In the genomic region with DNA sequence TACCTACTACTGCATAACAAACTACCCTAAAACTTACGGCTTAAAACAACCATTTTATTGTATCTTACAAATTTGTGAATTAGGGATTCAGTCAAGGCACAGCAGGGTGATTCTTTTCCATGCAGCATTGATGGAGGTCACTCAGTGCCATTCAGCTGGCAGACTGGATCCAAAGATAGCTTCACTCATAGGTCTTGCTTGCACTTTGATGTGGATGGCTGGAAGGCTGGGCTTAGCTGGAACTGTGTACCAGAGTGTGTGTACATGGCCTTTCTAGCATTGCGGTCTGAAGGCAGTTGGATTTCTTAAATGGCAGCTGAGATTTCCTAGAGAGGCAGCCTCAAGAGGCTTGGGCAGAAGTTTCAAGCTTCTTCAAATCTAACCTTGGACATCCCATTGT, we compare ENCODE assay signal across 34 cellular contexts. TPM values are rescaled to one million over a fixed set of nuclear protein-coding genes. Genes with fewer than 3 reads are reported as not detected.
"Had no signal": no experiment of that assay in that cellular context is flagged by ENCODE, and none has a peak within 500 bp of the region (broad histone marks: within the 10 kb centered on the region; RNA-seq: fewer than 3 reads in every experiment).

No MANE protein-coding gene starts in this region.

- H3K27ac Mint-ChIP-seq: activated CD4-positive, alpha-beta memory T cell treated with anti-CD3 and anti-CD28 coated beads for 36 hours; activated CD4-positive, alpha-beta T cell treated with anti-CD3 and anti-CD28 coated beads for 36 hours; activated CD4-positive, alpha-beta T cell treated with anti-CD3 and anti-CD28 coated beads, Interleukin-2, amount 10 ng/mL, durations not matched to agents 24 days and 14 days; activated CD8-positive, alpha-beta memory T cell treated with anti-CD3 and anti-CD28 coated beads, Interleukin-2, amount 10 ng/mL, durations not matched to agents 7 days and 5 days; activated CD8-positive, alpha-beta T cell treated with anti-CD3 and anti-CD28 coated beads, Interleukin-2, amount 10 ng/mL, durations not matched to agents 7 days and 5 days; activated naive CD4-positive, alpha-beta T cell treated with anti-CD3 and anti-CD28 coated beads for 36 hours; activated naive CD4-positive, alpha-beta T cell treated with anti-CD3 and anti-CD28 coated beads, Interleukin-2, amount 50 U/mL, for 24 hours; activated naive CD8-positive, alpha-beta T cell treated with anti-CD3 and anti-CD28 coated beads for 36 hours; activated naive CD8-positive, alpha-beta T cell treated with anti-CD3 and anti-CD28 coated beads, Interleukin-2, amount 50 U/mL, for 24 hours; activated T-helper 1 cell treated with anti-CD3 and anti-CD28 coated beads, Interleukin-12 subunit alpha, Interleukin-12 subunit beta, Interleukin-2, Interleukin-4 antibody, amounts not matched to agents 30 ng/mL and 10 ng/mL and 1 ng/mL, durations not matched to agents 14 hours and 24 hours and 36 hours; activated T-helper 2 cell treated with anti-CD3 and anti-CD28 coated beads, Interferon-gamma antibody, Interleukin-2, Interleukin-4, amounts not matched to agents 10 μg/mL and 5 μg/mL and 100 μg/mL, durations not matched to agents 14 hours and 24 hours and 36 hours; effector memory CD8-positive, alpha-beta T cell had no signal

- H3K36me3 ChIP-seq: adrenal gland, breast epithelium, gastroesophageal sphincter had no signal

- H3K4me1 Mint-ChIP-seq: activated CD4-positive, alpha-beta T cell treated with anti-CD3 and anti-CD28 coated beads for 36 hours; activated CD4-positive, alpha-beta T cell treated with anti-CD3 and anti-CD28 coated beads, Interleukin-2, amount 10 ng/mL, durations not matched to agents 24 days and 14 days; activated CD8-positive, alpha-beta memory T cell treated with anti-CD3 and anti-CD28 coated beads, Interleukin-2, amount 10 ng/mL, durations not matched to agents 7 days and 5 days; activated naive CD4-positive, alpha-beta T cell treated with anti-CD3 and anti-CD28 coated beads, Interleukin-2, amount 50 U/mL, for 24 hours; activated naive CD8-positive, alpha-beta T cell treated with anti-CD3 and anti-CD28 coated beads for 36 hours; activated naive CD8-positive, alpha-beta T cell treated with anti-CD3 and anti-CD28 coated beads, Interleukin-2, amount 50 U/mL, for 24 hours had no signal

- FAIRE-seq: colon, endothelial cell of umbilical vein had no signal

- H3K36me3 Mint-ChIP-seq: activated CD4-positive, alpha-beta memory T cell treated with anti-CD3 and anti-CD28 coated beads for 36 hours; activated CD8-positive, alpha-beta memory T cell treated with anti-CD3 and anti-CD28 coated beads, Interleukin-2, amount 10 ng/mL, durations not matched to agents 7 days and 5 days; activated naive CD4-positive, alpha-beta T cell treated with anti-CD3 and anti-CD28 coated beads, Interleukin-2, amount 50 U/mL, for 24 hours; activated naive CD8-positive, alpha-beta T cell treated with anti-CD3 and anti-CD28 coated beads for 36 hours had no signal

- H3K9me3 ChIP-seq: adrenal gland, breast epithelium, esophagus squamous epithelium, gastroesophageal sphincter had no signal

- H3K9me3 Mint-ChIP-seq: activated CD4-positive, alpha-beta memory T cell treated with anti-CD3 and anti-CD28 coated beads for 36 hours; activated CD4-positive, alpha-beta T cell treated with anti-CD3 and anti-CD28 coated beads, Interleukin-2, amount 10 ng/mL, durations not matched to agents 24 days and 14 days; activated naive CD4-positive, alpha-beta T cell treated with anti-CD3 and anti-CD28 coated beads for 36 hours; activated naive CD4-positive, alpha-beta T cell treated with anti-CD3 and anti-CD28 coated beads, Interleukin-2, amount 50 U/mL, for 24 hours; activated naive CD8-positive, alpha-beta T cell treated with anti-CD3 and anti-CD28 coated beads for 36 hours; activated naive CD8-positive, alpha-beta T cell treated with anti-CD3 and anti-CD28 coated beads, Interleukin-2, amount 50 U/mL, for 24 hours; activated T-helper 1 cell treated with anti-CD3 and anti-CD28 coated beads, Interleukin-12 subunit alpha, Interleukin-12 subunit beta, Interleukin-2, Interleukin-4 antibody, amounts not matched to agents 30 ng/mL and 10 ng/mL and 1 ng/mL, durations not matched to agents 14 hours and 24 hours and 36 hours; activated T-helper 2 cell treated with anti-CD3 and anti-CD28 coated beads, Interferon-gamma antibody, Interleukin-2, Interleukin-4, amounts not matched to agents 10 μg/mL and 5 μg/mL and 100 μg/mL, durations not matched to agents 14 hours and 24 hours and 36 hours; effector memory CD8-positive, alpha-beta T cell had no signal

- ATAC-seq: activated CD4-positive, alpha-beta T cell treated with anti-CD3 and anti-CD28 coated beads for 36 hours; activated CD8-positive, alpha-beta memory T cell treated with anti-CD3 and anti-CD28 coated beads, Interleukin-2, amount 10 ng/mL, durations not matched to agents 7 days and 5 days; activated CD8-positive, alpha-beta T cell treated with anti-CD3 and anti-CD28 coated beads, Interleukin-2, amount 10 ng/mL, durations not matched to agents 7 days and 5 days; activated naive CD8-positive, alpha-beta T cell treated with anti-CD3 and anti-CD28 coated beads, Interleukin-2, amount 50 U/mL, for 24 hours; effector memory CD8-positive, alpha-beta T cell; gastroesophageal sphincter had no signal

- H3K27ac ChIP-seq: adrenal gland, breast epithelium, epithelial cell of prostate, esophagus squamous epithelium, gastroesophageal sphincter had no signal

- H3K27me3 Mint-ChIP-seq: activated CD4-positive, alpha-beta T cell treated with anti-CD3 and anti-CD28 coated beads, Interleukin-2, amount 10 ng/mL, durations not matched to agents 24 days and 14 days; activated CD8-positive, alpha-beta memory T cell treated with anti-CD3 and anti-CD28 coated beads, Interleukin-2, amount 10 ng/mL, durations not matched to agents 7 days and 5 days; activated naive CD8-positive, alpha-beta T cell treated with anti-CD3 and anti-CD28 coated beads, Interleukin-2, amount 50 U/mL, for 24 hours; brain had no signal

- H3K4me3 ChIP-seq: adrenal gland, breast epithelium, esophagus squamous epithelium, gastroesophageal sphincter had no signal

- H3K4me3 Mint-ChIP-seq: activated CD4-positive, alpha-beta memory T cell treated with anti-CD3 and anti-CD28 coated beads for 36 hours; activated CD4-positive, alpha-beta T cell treated with anti-CD3 and anti-CD28 coated beads for 36 hours; activated CD4-positive, alpha-beta T cell treated with anti-CD3 and anti-CD28 coated beads, Interleukin-2, amount 10 ng/mL, durations not matched to agents 24 days and 14 days; activated CD8-positive, alpha-beta memory T cell treated with anti-CD3 and anti-CD28 coated beads, Interleukin-2, amount 10 ng/mL, durations not matched to agents 7 days and 5 days; activated CD8-positive, alpha-beta T cell treated with anti-CD3 and anti-CD28 coated beads, Interleukin-2, amount 10 ng/mL, durations not matched to agents 7 days and 5 days; activated naive CD4-positive, alpha-beta T cell treated with anti-CD3 and anti-CD28 coated beads for 36 hours; activated naive CD4-positive, alpha-beta T cell treated with anti-CD3 and anti-CD28 coated beads, Interleukin-2, amount 50 U/mL, for 24 hours; activated naive CD8-positive, alpha-beta T cell treated with anti-CD3 and anti-CD28 coated beads for 36 hours; activated naive CD8-positive, alpha-beta T cell treated with anti-CD3 and anti-CD28 coated beads, Interleukin-2, amount 50 U/mL, for 24 hours; activated T-helper 1 cell treated with anti-CD3 and anti-CD28 coated beads, Interleukin-12 subunit alpha, Interleukin-12 subunit beta, Interleukin-2, Interleukin-4 antibody, amounts not matched to agents 30 ng/mL and 10 ng/mL and 1 ng/mL, durations not matched to agents 14 hours and 24 hours and 36 hours; brain; effector memory CD8-positive, alpha-beta T cell had no signal

- H3K27me3 ChIP-seq: adrenal gland, breast epithelium, esophagus squamous epithelium, gastroesophageal sphincter had no signal

- H3K4me1 ChIP-seq: breast epithelium had no signal

- DNase-seq: activated CD4-positive, alpha-beta memory T cell treated with anti-CD3 and anti-CD28 coated beads for 36 hours; activated CD4-positive, alpha-beta T cell treated with anti-CD3 and anti-CD28 coated beads for 36 hours; activated CD4-positive, alpha-beta T cell treated with anti-CD3 and anti-CD28 coated beads, Interleukin-2, amount 10 ng/mL, durations not matched to agents 24 days and 14 days; activated CD4-positive, CD25-positive, alpha-beta regulatory T cell; activated CD4-positive, CD25-positive, alpha-beta regulatory T cell treated with anti-CD3 and anti-CD28 coated beads, Interleukin-2, amount 50 U/mL, for 72 hours; activated CD8-positive, alpha-beta memory T cell treated with anti-CD3 and anti-CD28 coated beads, Interleukin-2, amount 10 ng/mL, durations not matched to agents 7 days and 5 days; activated CD8-positive, alpha-beta memory T cell treated with anti-CD3 and anti-CD28 coated beads, Interleukin-2, amount 50 U/mL, for 4 hours; activated CD8-positive, alpha-beta T cell treated with anti-CD3 and anti-CD28 coated beads, Interleukin-2, amount 10 ng/mL, durations not matched to agents 7 days and 5 days; activated effector memory CD4-positive, alpha-beta T cell treated with anti-CD3 and anti-CD28 coated beads, Interleukin-2, amount 50 U/mL, for 16 hours; activated naive CD4-positive, alpha-beta T cell treated with anti-CD3 and anti-CD28 coated beads for 36 hours; activated naive CD8-positive, alpha-beta T cell treated with anti-CD3 and anti-CD28 coated beads for 36 hours; activated naive CD8-positive, alpha-beta T cell treated with anti-CD3 and anti-CD28 coated beads, Interleukin-2, amount 50 U/mL, for 24 hours; activated T-cell treated with anti-CD3 and anti-CD28 coated beads, Interleukin-2, amount 50 U/mL, for 1 hour; activated T-cell treated with anti-CD3 and anti-CD28 coated beads, Interleukin-2, amount 50 U/mL, for 48 hours; adrenal gland; amygdala; aorta; caudate nucleus; cortex of kidney; dermis blood vessel endothelial cell; effector CD4-positive, alpha-beta T cell; effector memory CD8-positive, alpha-beta T cell; esophagus squamous epithelium; foreskin melanocyte; T-helper 2 cell had no signal

RNA-seq across cellular contexts. Expression of a gene that starts 25.0 kb away (rescaled TPM):
- total RNA-seq: activated CD4-positive, alpha-beta T cell treated with anti-CD3 and anti-CD28 coated beads, Interleukin-2, amount 10 ng/mL, durations not matched to agents 24 days and 14 days; activated CD8-positive, alpha-beta T cell treated with anti-CD3 and anti-CD28 coated beads, Interleukin-2, amount 10 ng/mL, durations not matched to agents 7 days and 5 days; activated T-helper 2 cell treated with anti-CD3 and anti-CD28 coated beads, Interferon-gamma antibody, Interleukin-2, Interleukin-4, amounts not matched to agents 10 μg/mL and 5 μg/mL and 100 μg/mL, durations not matched to agents 14 hours and 24 hours and 36 hours had no signal
